Comparison of ENCODE assay signal across 17 cellular contexts in the genomic region with DNA sequence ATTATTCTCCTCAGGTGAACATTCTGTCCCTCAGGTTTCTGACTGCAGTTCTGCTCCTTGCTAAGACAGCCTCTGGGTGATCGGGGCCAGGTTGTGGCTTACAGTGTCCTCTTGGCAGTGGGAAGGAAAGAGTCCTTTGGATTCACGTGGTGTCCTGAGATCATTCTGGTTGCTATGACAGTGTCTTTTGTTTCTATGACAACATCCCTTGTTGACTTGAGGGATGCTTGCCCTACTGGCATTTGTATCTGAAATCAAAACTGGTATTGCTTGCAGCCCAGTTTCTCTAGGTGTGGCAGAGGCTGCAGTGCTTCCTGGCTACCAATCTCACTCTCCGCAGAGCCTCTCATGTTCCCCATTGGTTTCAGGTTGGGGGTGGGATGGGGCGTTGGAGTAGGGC.
A peak's percentile ranks its signal among the peaks of the same experiment; 100 is the strongest.
DNase-seq lines count a peak whose midpoint lies in the region; ATAC-seq and TF ChIP-seq lines count a peak whose summit lies in the region.
"Had no signal": no experiment of that assay in that cellular context is flagged by ENCODE, and none has a peak within 500 bp of the region (broad histone marks: within the 10 kb centered on the region; RNA-seq: fewer than 3 reads in every experiment).

No MANE protein-coding gene starts in this region.

- H3K4me3 ChIP-seq in neural cell (ENCODE audit: low read length), result peak overlapping the region; percentile 47
- H3K4me3 ChIP-seq: GM12878 had no signal

- H3K79me2 ChIP-seq in neural cell (replicated peaks; ENCODE audit: insufficient read depth, low read length), result no peaks in the 10 kb centered on the region

- peak overlapping the region; percentile 49 for H3K9ac ChIP-seq in neural cell (ENCODE audit: low read length)

- H3K27ac ChIP-seq in neural cell (ENCODE audit: low read length), result peak overlapping the region; percentile 84

- TF ChIP-seq EP300 in neural cell (conservative IDR thresholded peaks at IDR 0.05; ENCODE audit: poor library complexity, severe bottlenecking), result peak; percentile 88

- no peaks in the 10 kb centered on the region for H3K36me3 ChIP-seq in neural cell (ENCODE audit: insufficient read depth, low read length)

- peak; percentile 56 for TF ChIP-seq RAD21 in neural cell (conservative IDR thresholded peaks at IDR 0.05)

- TF ChIP-seq CTCF in neural cell (IDR thresholded peaks at IDR 0.05; ENCODE audit: poor library complexity, severe bottlenecking), result no peak

- H3K4me2 ChIP-seq in neural cell (ENCODE audit: low read length), result peak overlapping the region; percentile 56

- H3K9me2 ChIP-seq in neural cell (ENCODE audit: insufficient read depth, low read length), result no peaks in the 10 kb centered on the region

- H2AFZ ChIP-seq in neural cell (ENCODE audit: low read depth, low read length), result no peak overlapping the region

- H3K27me3 ChIP-seq in neural cell (ENCODE audit: insufficient read depth, low read depth, low read length), result no peaks in the 10 kb centered on the region

- H3K9me3 ChIP-seq in neural cell (ENCODE audit: low read length), result no peaks in the 10 kb centered on the region

- DNase-seq in CD1c-positive myeloid dendritic cell (ENCODE audit: extremely low spot score) (peak; percentile 4), RPMI7951 (ENCODE audit: low read depth) (peak; percentile 6), KG1 (lab: John Stamatoyannopoulos, UW) (no peak), GOT3 (lab: John Stamatoyannopoulos, UW) (no peak)
- no peak for DNase-seq in activated CD4-positive, alpha-beta T cell treated with anti-CD3 and anti-CD28 coated beads for 4 hours
- DNase-seq: CD4-positive, alpha-beta memory T cell; DND-41; GDM1; HFFc6; IMR-90; NCI-H1436; NCI-H2029 treated with DMSO at 0.1 percent for 48 hours; NCI-H524 treated with DMSO at 0.1 percent for 48 hours; RPMI8226 had no signal

- no peaks in the 10 kb centered on the region for H3F3A ChIP-seq in neural cell (ENCODE audit: insufficient read depth, low read length, poor library complexity, severe bottlenecking)

- no peaks in the 10 kb centered on the region for H4K20me1 ChIP-seq in neural cell (ENCODE audit: insufficient read depth)

- ATAC-seq in GM18868 (IDR thresholded peaks at IDR 0.05; ENCODE audit: unreplicated experiment), result peak; percentile 10

TF ChIP-seq in neural cell, 6 proteins besides CTCF, POLR2A, EP300 and RAD21:
- TF ChIP-seq TAF1 (IDR thresholded peaks at IDR 0.05; ENCODE audit: low read depth), result no peak
- peak; percentile 46 for TF ChIP-seq POLR2AphosphoS5 (IDR thresholded peaks at IDR 0.05)
- peak; percentile 51 for TF ChIP-seq SMC3 (conservative IDR thresholded peaks at IDR 0.05; ENCODE audit: poor library complexity)
- no peak for TF ChIP-seq EZH2 (IDR thresholded peaks at IDR 0.05; ENCODE audit: borderline replicate concordance, insufficient read depth, low read length, poor library complexity, severe bottlenecking)
- TF ChIP-seq, protein P1, sequence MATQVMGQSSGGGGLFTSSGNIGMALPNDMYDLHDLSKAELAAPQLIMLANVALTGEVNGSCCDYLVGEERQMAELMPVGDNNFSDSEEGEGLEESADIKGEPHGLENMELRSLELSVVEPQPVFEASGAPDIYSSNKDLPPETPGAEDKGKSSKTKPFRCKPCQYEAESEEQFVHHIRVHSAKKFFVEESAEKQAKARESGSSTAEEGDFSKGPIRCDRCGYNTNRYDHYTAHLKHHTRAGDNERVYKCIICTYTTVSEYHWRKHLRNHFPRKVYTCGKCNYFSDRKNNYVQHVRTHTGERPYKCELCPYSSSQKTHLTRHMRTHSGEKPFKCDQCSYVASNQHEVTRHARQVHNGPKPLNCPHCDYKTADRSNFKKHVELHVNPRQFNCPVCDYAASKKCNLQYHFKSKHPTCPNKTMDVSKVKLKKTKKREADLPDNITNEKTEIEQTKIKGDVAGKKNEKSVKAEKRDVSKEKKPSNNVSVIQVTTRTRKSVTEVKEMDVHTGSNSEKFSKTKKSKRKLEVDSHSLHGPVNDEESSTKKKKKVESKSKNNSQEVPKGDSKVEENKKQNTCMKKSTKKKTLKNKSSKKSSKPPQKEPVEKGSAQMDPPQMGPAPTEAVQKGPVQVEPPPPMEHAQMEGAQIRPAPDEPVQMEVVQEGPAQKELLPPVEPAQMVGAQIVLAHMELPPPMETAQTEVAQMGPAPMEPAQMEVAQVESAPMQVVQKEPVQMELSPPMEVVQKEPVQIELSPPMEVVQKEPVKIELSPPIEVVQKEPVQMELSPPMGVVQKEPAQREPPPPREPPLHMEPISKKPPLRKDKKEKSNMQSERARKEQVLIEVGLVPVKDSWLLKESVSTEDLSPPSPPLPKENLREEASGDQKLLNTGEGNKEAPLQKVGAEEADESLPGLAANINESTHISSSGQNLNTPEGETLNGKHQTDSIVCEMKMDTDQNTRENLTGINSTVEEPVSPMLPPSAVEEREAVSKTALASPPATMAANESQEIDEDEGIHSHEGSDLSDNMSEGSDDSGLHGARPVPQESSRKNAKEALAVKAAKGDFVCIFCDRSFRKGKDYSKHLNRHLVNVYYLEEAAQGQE (IDR thresholded peaks at IDR 0.05; ENCODE audit: borderline replicate concordance), result peak; percentile 79
- peak; percentile 68 for TF ChIP-seq MXI1 (conservative IDR thresholded peaks at IDR 0.05; ENCODE audit: poor library complexity, severe bottlenecking)

Comparison
In these comparisons a context has a peak if more than half of its experiments do, and no peak if none do; other contexts are left out.
1. DNase-seq: peak in CD1c-positive myeloid dendritic cell (single experiment) and RPMI7951 (single experiment); none in KG1 (single experiment), activated CD4-positive, alpha-beta T cell treated with anti-CD3 and anti-CD28 coated beads for 4 hours (0 of 2) and GOT3 (single experiment).